In the genomic region with DNA sequence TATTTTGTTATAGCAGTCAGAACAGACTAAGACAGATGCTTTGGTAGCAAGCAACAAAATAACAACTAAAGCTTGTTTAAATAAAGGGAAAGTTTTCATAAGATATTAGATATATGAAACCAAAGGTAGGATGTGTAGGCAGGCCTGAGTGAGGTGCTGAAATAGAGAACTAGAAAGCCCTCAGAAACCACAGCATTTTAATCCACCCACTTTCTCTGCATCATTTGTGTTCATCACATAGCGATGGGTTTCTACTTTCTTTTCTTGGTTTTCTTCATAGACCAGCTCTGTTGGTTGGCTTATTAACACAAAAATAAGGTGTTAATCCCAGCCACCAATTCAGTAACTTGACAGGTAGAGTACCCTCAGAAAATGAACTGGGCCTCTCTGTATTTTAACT, we compare ENCODE assay signal across 9 cellular contexts. TPM values are rescaled to one million over a fixed set of nuclear protein-coding genes. Genes with fewer than 3 reads are reported as not detected.
A peak's percentile ranks its signal among the peaks of the same experiment; 100 is the strongest.
DNase-seq lines count a peak whose midpoint lies in the region; ATAC-seq and TF ChIP-seq lines count a peak whose summit lies in the region.
"Had no signal": no experiment of that assay in that cellular context is flagged by ENCODE, and none has a peak within 500 bp of the region (broad histone marks: within the 10 kb centered on the region; RNA-seq: fewer than 3 reads in every experiment).

No MANE protein-coding gene starts in this region.

- H3K27me3 Mint-ChIP-seq in activated CD4-positive, alpha-beta memory T cell treated with anti-CD3 and anti-CD28 coated beads, Interleukin-2, amount 10 ng/mL, durations not matched to agents 7 days and 5 days, result peaks cover 18% of the 10 kb centered on the region

- no peaks in the 10 kb centered on the region for H3K36me3 Mint-ChIP-seq in activated CD4-positive, alpha-beta memory T cell treated with anti-CD3 and anti-CD28 coated beads, Interleukin-2, amount 10 ng/mL, durations not matched to agents 7 days and 5 days (ENCODE audit: low read depth)

- H3K4me3 Mint-ChIP-seq in activated CD4-positive, alpha-beta memory T cell treated with anti-CD3 and anti-CD28 coated beads, Interleukin-2, amount 10 ng/mL, durations not matched to agents 7 days and 5 days, result no peak overlapping the region

- no peak overlapping the region for H3K27ac ChIP-seq in esophagus squamous epithelium

- H3K27ac Mint-ChIP-seq in activated CD4-positive, alpha-beta memory T cell treated with anti-CD3 and anti-CD28 coated beads, Interleukin-2, amount 10 ng/mL, durations not matched to agents 7 days and 5 days, result no peak overlapping the region

- no peak for TF ChIP-seq POLR2A in esophagus squamous epithelium (IDR thresholded peaks at IDR 0.05)

- H3K27me3 ChIP-seq in esophagus squamous epithelium, result no peaks in the 10 kb centered on the region
- no peaks in the 10 kb centered on the region for H3K27me3 ChIP-seq in HAP-1 (ENCODE audit: low read depth)

- CTCF ChIA-PET in activated CD4-positive, alpha-beta memory T cell treated with anti-CD3 and anti-CD28 coated beads, Interleukin-2, amount 10 ng/mL, durations not matched to agents 7 days and 5 days (lab: Charles Lee), result no interaction called here

- no peaks in the 10 kb centered on the region for H3K4me1 Mint-ChIP-seq in activated CD4-positive, alpha-beta memory T cell treated with anti-CD3 and anti-CD28 coated beads, Interleukin-2, amount 10 ng/mL, durations not matched to agents 7 days and 5 days

- H3K4me1 ChIP-seq in esophagus squamous epithelium, result no peaks in the 10 kb centered on the region
- H3K4me1 ChIP-seq in HAP-1, result no peaks in the 10 kb centered on the region

- H3K9me3 ChIP-seq in esophagus squamous epithelium (peaks cover 0 to 5% (median 0%) of the 10 kb centered on the region in 3 donors), HAP-1 (peaks cover 4% of the 10 kb centered on the region; the same call in 1 of the 2 replicates)

- ATAC-seq in GM21717 (IDR thresholded peaks at IDR 0.05; ENCODE audit: unreplicated experiment), result peak; percentile 100
- ATAC-seq in HG03135 (IDR thresholded peaks at IDR 0.05; ENCODE audit: unreplicated experiment), result peak; percentile 100

- POLR2A ChIA-PET in activated CD4-positive, alpha-beta memory T cell treated with anti-CD3 and anti-CD28 coated beads, Interleukin-2, amount 10 ng/mL, durations not matched to agents 7 days and 5 days (lab: Charles Lee), result no interaction called here

- H3K9me3 Mint-ChIP-seq in activated CD4-positive, alpha-beta memory T cell treated with anti-CD3 and anti-CD28 coated beads, Interleukin-2, amount 10 ng/mL, durations not matched to agents 7 days and 5 days, result peaks cover 5% of the 10 kb centered on the region

- 75 to 83% methylated on average over 1 of the region's 1 CpG for WGBS in esophagus squamous epithelium, 2 donors

- in situ Hi-C loops in HAP-1 (cut with MboI; ENCODE audit: low sequenced_read_pairs), result no loop called here

- no peak overlapping the region for H3K4me3 ChIP-seq in esophagus squamous epithelium
- no peak overlapping the region for H3K4me3 ChIP-seq in HAP-1

- H3K36me3 ChIP-seq in esophagus squamous epithelium (no peaks in the 10 kb centered on the region), HAP-1 (replicated peaks) (no peaks in the 10 kb centered on the region)

- peak; percentile 12 for DNase-seq in stimulated activated CD4-positive, alpha-beta T cell treated with anti-CD3 and anti-CD28 coated beads, Interleukin-4, amount 100 ng/mL, for 24 hours
- DNase-seq in stimulated activated CD4-positive, alpha-beta T cell treated with anti-CD3 and anti-CD28 coated beads, Interleukin-1b, Interleukin-23, amount 100 ng/mL, for 48 hours, result no peak
- DNase-seq in esophagus squamous epithelium (lab: John Stamatoyannopoulos, UW) (no peak), NCI-H524 treated with DMSO at 0.1 percent for 48 hours (lab: John Stamatoyannopoulos, UW) (no peak), HAP-1 (ENCODE audit: low spot score in 2 of 2) (no peak)
- no peak for DNase-seq in activated CD4-positive, alpha-beta memory T cell treated with anti-CD3 and anti-CD28 coated beads, Interleukin-2, amount 10 ng/mL, durations not matched to agents 7 days and 5 days
- DNase-seq: NCI-H146 had no signal

- intact Hi-C loops in esophagus squamous epithelium (cut with DNase I), result no loop called here

- TF ChIP-seq CTCF in esophagus squamous epithelium (IDR thresholded peaks at IDR 0.05), result no peak

RNA-seq across cellular contexts. Expression of gene RPS12, which starts 58.6 kb away (rescaled TPM):
- 1,000 to 10,000 TPM in 3 of 4 donors, 100 to 1,000 TPM in 1; 520 to 3,256 (median 2,293) TPM for total RNA-seq in esophagus squamous epithelium
- 1,000 to 10,000 TPM; 1,199 to 1,203 TPM for total RNA-seq in activated CD4-positive, alpha-beta memory T cell treated with anti-CD3 and anti-CD28 coated beads, Interleukin-2, amount 10 ng/mL, durations not matched to agents 7 days and 5 days
